ENCODE assay signal across 8 cellular contexts in the genomic region with DNA sequence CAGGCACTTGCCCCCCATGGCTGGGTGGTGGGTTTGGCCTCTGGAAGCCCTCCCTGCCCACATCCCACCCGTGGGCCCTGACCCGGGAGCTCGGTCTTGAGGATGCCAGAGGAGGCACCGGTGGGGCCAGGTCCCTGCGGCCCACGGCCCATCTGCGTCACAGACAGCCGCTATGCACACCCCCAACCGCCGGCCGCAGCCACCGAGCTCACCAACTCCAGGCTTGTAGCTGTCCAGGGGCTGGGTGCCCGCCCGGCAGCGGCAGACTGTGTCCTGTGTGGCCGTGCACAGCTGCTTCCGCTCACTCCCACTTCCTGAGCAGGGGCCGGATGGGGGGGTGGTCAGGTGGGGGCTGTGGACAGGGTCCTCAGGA. TPM values are rescaled to one million over a fixed set of nuclear protein-coding genes. Genes with fewer than 3 reads are reported as not detected.
DNase-seq lines count a peak whose midpoint lies in the region; ATAC-seq and TF ChIP-seq lines count a peak whose summit lies in the region.

No MANE protein-coding gene starts in this region.

- no peak for TF ChIP-seq RAD21 in SK-N-SH (IDR thresholded peaks at IDR 0.05; ENCODE audit: low read length)

- peak; percentile 43 for DNase-seq in SK-N-SH
- DNase-seq in activated CD8-positive, alpha-beta memory T cell treated with anti-CD3 and anti-CD28 coated beads, Interleukin-2, amount 50 U/mL, for 48 hours = peak; percentile 79
- DNase-seq in hepatic stellate cell (ENCODE audit: low spot score) = peak; percentile 54
- DNase-seq in GOT3 (lab: John Stamatoyannopoulos, UW) = no peak
- DNase-seq in GDM1 (lab: John Stamatoyannopoulos, UW) = no peak
- no peak for DNase-seq in NCI-H1092 (lab: John Stamatoyannopoulos, UW)

- no peaks in the 10 kb centered on the region for H3K9me3 Mint-ChIP-seq in stimulated activated naive CD8-positive, alpha-beta T cell treated with anti-CD3 and anti-CD28 coated beads, Interleukin-15, Interleukin-2, amounts not matched to agents 100 ng/mL and 50 ng/mL, for 24 hours

- no peak for TF ChIP-seq EP300 in SK-N-SH (IDR thresholded peaks at IDR 0.05; ENCODE audit: borderline replicate concordance in 1 of 2, low read depth in 1 of 2, low read length in 1 of 2)

- no CpG with 5 or more reads among the region's 18 CpGs for WGBS in SK-N-SH (ENCODE audit: low lambda C conversion rate)

- no peaks in the 10 kb centered on the region for H3K27me3 ChIP-seq in SK-N-SH (ENCODE audit: insufficient read depth)

- POLR2A ChIA-PET in SK-N-SH (lab: Yijun Ruan, JAX) = no interaction called here

- peaks cover 51% of the 10 kb centered on the region for H3K4me1 Mint-ChIP-seq in stimulated activated naive CD8-positive, alpha-beta T cell treated with anti-CD3 and anti-CD28 coated beads, Interleukin-15, Interleukin-2, amounts not matched to agents 100 ng/mL and 50 ng/mL, for 24 hours (ENCODE audit: low read depth)

- peaks cover 3 to 5% of the 10 kb centered on the region in 2 experiments; a peak in 1 of 4 replicates for H3K4me1 ChIP-seq in SK-N-SH (ENCODE audit: control insufficient read depth in 1 of 2, insufficient read depth in 2 of 2, low read depth in 1 of 2, low read length in 1 of 2)

- H3K36me3 ChIP-seq in SK-N-SH (replicated peaks in 1 of 2; ENCODE audit: control insufficient read depth in 1 of 2, insufficient read depth in 2 of 2, low read length in 1 of 2) = peaks cover 0 to 14% of the 10 kb centered on the region in 2 experiments

- peak overlapping the region; percentile 72 for H3K4me3 Mint-ChIP-seq in stimulated activated naive CD8-positive, alpha-beta T cell treated with anti-CD3 and anti-CD28 coated beads, Interleukin-15, Interleukin-2, amounts not matched to agents 100 ng/mL and 50 ng/mL, for 24 hours

- H4K20me1 ChIP-seq in SK-N-SH (ENCODE audit: insufficient read depth) = no peaks in the 10 kb centered on the region

- no peak overlapping the region for H3K9ac ChIP-seq in SK-N-SH

- H2AFZ ChIP-seq in SK-N-SH (ENCODE audit: low read depth) = no peak overlapping the region

- H3K79me2 ChIP-seq in SK-N-SH (ENCODE audit: insufficient read depth) = no peaks in the 10 kb centered on the region

- H3K9me2 ChIP-seq in SK-N-SH = no peaks in the 10 kb centered on the region

- peaks cover 20% of the 10 kb centered on the region for H3K36me3 Mint-ChIP-seq in stimulated activated naive CD8-positive, alpha-beta T cell treated with anti-CD3 and anti-CD28 coated beads, Interleukin-15, Interleukin-2, amounts not matched to agents 100 ng/mL and 50 ng/mL, for 24 hours (ENCODE audit: low read depth)

- H3K27ac ChIP-seq in SK-N-SH (ENCODE audit: low read depth in 2 of 2, low read length in 1 of 2) = no peak overlapping the region

- no peak overlapping the region for H3K4me3 ChIP-seq in SK-N-SH (ENCODE audit: low read depth in 2 of 2, low read length in 1 of 2)

- no peak for ATAC-seq in SK-N-SH treated with all-trans-retinoic acid at 6 μM for 48 hours

- no peak for TF ChIP-seq CTCF in SK-N-SH (IDR thresholded peaks at IDR 0.05)

- no peaks in the 10 kb centered on the region for H3K9me3 ChIP-seq in SK-N-SH

- no peak overlapping the region for H3K27ac Mint-ChIP-seq in stimulated activated naive CD8-positive, alpha-beta T cell treated with anti-CD3 and anti-CD28 coated beads, Interleukin-15, Interleukin-2, amounts not matched to agents 100 ng/mL and 50 ng/mL, for 24 hours

- H3K27me3 Mint-ChIP-seq in stimulated activated naive CD8-positive, alpha-beta T cell treated with anti-CD3 and anti-CD28 coated beads, Interleukin-15, Interleukin-2, amounts not matched to agents 100 ng/mL and 50 ng/mL, for 24 hours = no peaks in the 10 kb centered on the region

- no peak overlapping the region for H3K4me2 ChIP-seq in SK-N-SH

- CTCF ChIA-PET in SK-N-SH (lab: Yijun Ruan, JAX) = no interaction called here

- no peaks in the 10 kb centered on the region for H3F3A ChIP-seq in SK-N-SH (replicated peaks; ENCODE audit: insufficient read depth)

TF ChIP-seq in SK-N-SH, 30 proteins besides CTCF, POLR2A, EP300 and RAD21:
- TF ChIP-seq TAF1 (IDR thresholded peaks at IDR 0.05; ENCODE audit: borderline replicate concordance, low read depth, low read length) = no peak
- TF ChIP-seq, protein P1, sequence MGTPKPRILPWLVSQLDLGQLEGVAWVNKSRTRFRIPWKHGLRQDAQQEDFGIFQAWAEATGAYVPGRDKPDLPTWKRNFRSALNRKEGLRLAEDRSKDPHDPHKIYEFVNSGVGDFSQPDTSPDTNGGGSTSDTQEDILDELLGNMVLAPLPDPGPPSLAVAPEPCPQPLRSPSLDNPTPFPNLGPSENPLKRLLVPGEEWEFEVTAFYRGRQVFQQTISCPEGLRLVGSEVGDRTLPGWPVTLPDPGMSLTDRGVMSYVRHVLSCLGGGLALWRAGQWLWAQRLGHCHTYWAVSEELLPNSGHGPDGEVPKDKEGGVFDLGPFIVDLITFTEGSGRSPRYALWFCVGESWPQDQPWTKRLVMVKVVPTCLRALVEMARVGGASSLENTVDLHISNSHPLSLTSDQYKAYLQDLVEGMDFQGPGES (IDR thresholded peaks at IDR 0.05; ENCODE audit: low read depth, low read length) = no peak
- no peak for TF ChIP-seq PBX3 (IDR thresholded peaks at IDR 0.05)

TF ChIP-seq in SK-N-SH treated with all-trans-retinoic acid at 6 μM for 48 hours, 23 proteins besides CTCF, POLR2A, EP300 and RAD21:
- no peak for TF ChIP-seq ZC3H10 (CRISPR knock-in tag; IDR thresholded peaks at IDR 0.05)
- no peak for TF ChIP-seq ARNTL (CRISPR knock-in tag; IDR thresholded peaks at IDR 0.05; ENCODE audit: borderline replicate concordance, low read depth)

RNA-seq across cellular contexts. Expression of gene TNFRSF4, which starts 1.2 kb away (rescaled TPM):
- not detected in 2 replicates for polyA plus RNA-seq in SK-N-SH (2012; rRNA removed)
- polyA plus RNA-seq in SK-N-SH (2012; cell fraction: cytosol; rRNA removed) = not detected in 2 replicates
- 0.08 and 0.13 TPM in 2 replicates for polyA plus RNA-seq in SK-N-SH (2012; cell fraction: nucleus; rRNA removed)

RNA-seq across cellular contexts. Expression of gene TNFRSF18, which starts 6.4 kb away (rescaled TPM):
- polyA plus RNA-seq in SK-N-SH (2012; rRNA removed) = 0.05 TPM in 1 of 2 replicates, not detected in the other
- 0.03 and 0.06 TPM in 2 replicates for polyA plus RNA-seq in SK-N-SH (2012; cell fraction: cytosol; rRNA removed)
- 0.41 TPM in 1 of 2 replicates, not detected in the other for polyA plus RNA-seq in SK-N-SH (2012; cell fraction: nucleus; rRNA removed)

RNA-seq across cellular contexts. Expression of gene SDF4, which starts 19.0 kb away (rescaled TPM):
- polyA plus RNA-seq in SK-N-SH (2012; rRNA removed) = 182 and 265 TPM in 2 replicates
- polyA plus RNA-seq in SK-N-SH (2012; cell fraction: cytosol; rRNA removed) = 160 and 235 TPM in 2 replicates
- polyA plus RNA-seq in SK-N-SH (2012; cell fraction: nucleus; rRNA removed) = 199 and 219 TPM in 2 replicates

RNA-seq across cellular contexts. Expression of gene B3GALT6, which starts 19.3 kb away (rescaled TPM):
- polyA plus RNA-seq in SK-N-SH (2012; rRNA removed) = 32.0 and 38.8 TPM in 2 replicates
- 28.3 and 34.5 TPM in 2 replicates for polyA plus RNA-seq in SK-N-SH (2012; cell fraction: cytosol; rRNA removed)
- 18.1 and 18.7 TPM in 2 replicates for polyA plus RNA-seq in SK-N-SH (2012; cell fraction: nucleus; rRNA removed)

RNA-seq across cellular contexts. Expression of gene C1QTNF12, which starts 33.8 kb away (rescaled TPM):
- polyA plus RNA-seq in SK-N-SH (2012; rRNA removed) = 0.59 TPM in 1 of 2 replicates, not detected in the other
- 0.04 and 0.13 TPM in 2 replicates for polyA plus RNA-seq in SK-N-SH (2012; cell fraction: cytosol; rRNA removed)
- 7.6 and 11.1 TPM in 2 replicates for polyA plus RNA-seq in SK-N-SH (2012; cell fraction: nucleus; rRNA removed)

Comparison
In these comparisons a context has a peak if more than half of its experiments do, and no peak if none do; other contexts are left out.
1. DNase-seq: peak in SK-N-SH (single experiment), activated CD8-positive, alpha-beta memory T cell treated with anti-CD3 and anti-CD28 coated beads, Interleukin-2, amount 50 U/mL, for 48 hours (single experiment) and hepatic stellate cell (single experiment); none in GOT3 (single experiment), GDM1 (single experiment) and NCI-H1092 (single experiment).